Comparison of ENCODE assay signal across 7 cellular contexts in the genomic region with DNA sequence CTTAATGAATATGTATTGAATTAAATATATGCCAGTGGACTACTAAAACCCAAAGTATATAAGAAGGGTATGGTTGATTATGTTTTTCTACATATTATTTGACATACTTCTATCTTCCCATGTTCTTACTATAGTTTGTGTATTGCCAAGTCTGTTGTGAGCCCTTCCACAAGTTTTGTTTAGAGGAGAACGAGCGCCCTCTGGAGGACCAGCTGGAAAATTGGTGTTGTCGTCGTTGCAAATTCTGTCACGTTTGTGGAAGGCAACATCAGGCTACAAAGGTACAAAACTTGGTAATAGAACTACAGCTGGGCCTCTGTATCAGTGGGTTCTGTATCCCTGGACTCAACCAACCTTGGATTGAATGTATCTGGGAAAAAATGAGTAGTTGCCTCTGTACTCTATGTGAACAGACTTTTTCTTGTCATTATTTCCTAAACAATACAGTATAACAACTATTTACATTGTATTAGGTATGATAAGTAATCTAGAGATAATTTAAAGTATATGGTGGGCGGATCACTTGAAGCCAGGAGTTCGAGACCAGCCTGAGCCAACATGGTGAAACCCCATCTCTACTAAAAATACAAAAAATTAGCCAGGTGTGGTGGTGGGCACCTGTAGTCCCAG. TPM values are rescaled to one million over a fixed set of nuclear protein-coding genes. Genes with fewer than 3 reads are reported as not detected.
DNase-seq lines count a peak whose midpoint lies in the region; ATAC-seq, FAIRE-seq and TF ChIP-seq lines count a peak whose summit lies in the region.

No MANE protein-coding gene starts in this region.

- H3K4me3 ChIP-seq in astrocyte of the spinal cord (ENCODE audit: low read depth, low read length): no peak overlapping the region

- FAIRE-seq in GM12892 (lab: Jason Lieb, UNC) (peak; percentile 95), TTC549 (lab: Jason Lieb, UNC) (peak; percentile 94)

- TF ChIP-seq POLR2A in GM12892 (IDR thresholded peaks at IDR 0.05; ENCODE audit: low read depth, low read length): no peak

- in situ Hi-C loops in astrocyte of the spinal cord (cut with HindIII; ENCODE audit: low sequenced_read_pairs): no loop called here

- TF ChIP-seq CTCF in astrocyte of the spinal cord (IDR thresholded peaks at IDR 0.05; ENCODE audit: low read depth, low read length): peak; percentile 80

- DNase-seq in GM12892 (ENCODE audit: insufficient read length) (peak; percentile 40), NCI-H2081 treated with DMSO at 0.1 percent for 48 hours (lab: John Stamatoyannopoulos, UW) (peak; percentile 22), astrocyte of the spinal cord (ENCODE audit: low read depth, low spot score) (peak; percentile 76), iPS DF 4.7 (ENCODE audit: extremely low read depth, low spot score) (peak; percentile 56)
- DNase-seq in stimulated activated CD4-positive, alpha-beta T cell treated with anti-CD3 and anti-CD28 coated beads, Interleukin-12 subunit alpha, Interleukin-12 subunit beta, amount 100 ng/mL, for 4 hours: peak; percentile 73

- no peak for ATAC-seq in HG03196 (IDR thresholded peaks at IDR 0.05; ENCODE audit: unreplicated experiment)

RNA-seq across cellular contexts. Expression of gene TTC36, which starts 38.7 kb away (rescaled TPM):
- not detected for polyA plus RNA-seq in GM12892 (2012; ENCODE audit: missing spikeins)

RNA-seq across cellular contexts. Expression of gene TMEM25, which starts 42.4 kb away (rescaled TPM):
- polyA plus RNA-seq in GM12892 (2012; ENCODE audit: missing spikeins): 6.7 TPM

RNA-seq across cellular contexts. Expression of gene KMT2A, which starts 52.3 kb away (rescaled TPM):
- 30.5 TPM for polyA plus RNA-seq in GM12892 (2012; ENCODE audit: missing spikeins)

Comparison
In these comparisons a context has a peak if more than half of its experiments do, and no peak if none do; other contexts are left out.
1. DNase-seq: peak in every context shown above with its lines; median percentile 76 in astrocyte of the spinal cord; 73 in stimulated activated CD4-positive, alpha-beta T cell treated with anti-CD3 and anti-CD28 coated beads, Interleukin-12 subunit alpha, Interleukin-12 subunit beta, amount 100 ng/mL, for 4 hours; 56 in iPS DF 4.7; 40 in GM12892; 22 in NCI-H2081 treated with DMSO at 0.1 percent for 48 hours.